Comparison of ENCODE assay signal across 8 cellular contexts in genomic region chr11:47270331-47271271, GRCh38. TPM values are rescaled to one million over a fixed set of nuclear protein-coding genes. Genes with fewer than 3 reads are reported as not detected.
DNase-seq lines count a peak whose midpoint lies in the region; ATAC-seq and TF ChIP-seq lines count a peak whose summit lies in the region.

No MANE protein-coding gene starts in this region.

- no peaks in the 10 kb centered on the region for H4K20me1 ChIP-seq in KMS-11 (ENCODE audit: insufficient read depth)

- DNase-seq in DMS 273 treated with DMSO at 0.1 percent for 48 hours (lab: John Stamatoyannopoulos, UW) (peak; percentile 14), T-cell (peak in 26 of 34 experiments; percentile 15 to 58 (median 28)), cerebellar cortex (ENCODE audit: low spot score) (peak; percentile 81), left lobe of liver (ENCODE audit: low spot score) (no peak), NCI-H1436 treated with DMSO at 0.1 percent for 48 hours (lab: John Stamatoyannopoulos, UW) (no peak)
- peak; percentile 22 for DNase-seq in stimulated activated naive CD4-positive, alpha-beta T cell treated with Interleukin-2 at 50 U/mL for 16 hours (lab: John Stamatoyannopoulos, UW)

- no peaks in the 10 kb centered on the region for H3K9me3 Mint-ChIP-seq in T-cell

- no peaks in the 10 kb centered on the region for H3K27me3 Mint-ChIP-seq in T-cell

- H3K4me2 ChIP-seq in KMS-11, result peak overlapping the region; percentile 68

- CTCF ChIA-PET in T-cell (lab: Charles Lee), result interaction anchor here (0.7 to 1.8 kb wide), 5 partner anchors 10 to 614 kb away, joined by 3 to 7 read pairs (median 3); no protein-coding TSS in a partner anchor

- peaks cover 56 to 64% (median 61%) of the 10 kb centered on the region in 3 donors for H3K4me1 Mint-ChIP-seq in T-cell

- peaks cover 42% of the 10 kb centered on the region for H3K4me1 ChIP-seq in KMS-11 (ENCODE audit: low read depth, poor library complexity, severe bottlenecking)

- H3K4me3 Mint-ChIP-seq in T-cell, result peak overlapping the region; percentile 85 to 89 (median 88)

- TF ChIP-seq CTCF in KMS-11 (conservative IDR thresholded peaks at IDR 0.05; ENCODE audit: low read depth, low read length), result no peak

- H3K27ac Mint-ChIP-seq in T-cell, result peak overlapping the region; percentile 81 to 82

- H3K4me3 ChIP-seq in KMS-11 (IDR thresholded peaks at IDR 0.05; ENCODE audit: insufficient read depth, low read depth, low read length), result no peak overlapping the region

- H3K36me3 ChIP-seq in KMS-11 (ENCODE audit: insufficient read depth), result no peaks in the 10 kb centered on the region

- ATAC-seq in T-cell (replicated peaks in 1 of 4) (no peak), left lobe of liver (peak; percentile 11), GM18907 (IDR thresholded peaks at IDR 0.05; ENCODE audit: unreplicated experiment) (no peak)

- POLR2A ChIA-PET in T-cell (lab: Charles Lee), result interaction anchor here (0.6 to 1.5 kb wide), 8 partner anchors 10 to 834 kb away, joined by 3 to 5 read pairs (median 3); no protein-coding TSS in a partner anchor

- peaks cover 30% of the 10 kb centered on the region for H3K79me2 ChIP-seq in KMS-11 (ENCODE audit: insufficient read depth, low read depth)

- peak overlapping the region; percentile 61; the same call in 1 of the 2 replicates for H3K9ac ChIP-seq in KMS-11

- peaks cover 10% of the 10 kb centered on the region for H3K36me3 Mint-ChIP-seq in T-cell

- H3K27me3 ChIP-seq in KMS-11 (ENCODE audit: insufficient read depth, low read depth), result no peaks in the 10 kb centered on the region

- H3K27ac ChIP-seq in KMS-11, result no peak overlapping the region

- H2AFZ ChIP-seq in KMS-11 (ENCODE audit: low read depth), result peak overlapping the region; percentile 83; the same call in 1 of the 2 replicates

RNA-seq across cellular contexts. Expression of gene MADD, which starts 0.7 kb away (rescaled TPM):
- total RNA-seq in T-cell, result 100 to 1,000 TPM; 116 to 189 (median 124) TPM
- 24.4 TPM for total RNA-seq in left lobe of liver

RNA-seq across cellular contexts. Expression of gene NR1H3, which starts 12.8 kb away (rescaled TPM):
- total RNA-seq in T-cell (10 to 100 TPM in 3 of 5 donors, 1 to 10 TPM in 2; 3.6 to 16.7 (median 11.7) TPM), left lobe of liver (94.0 TPM)

RNA-seq across cellular contexts. Expression of gene ACP2, which starts 22.0 kb away (rescaled TPM):
- 10 to 100 TPM; 16.2 to 26.8 (median 21.9) TPM for total RNA-seq in T-cell
- total RNA-seq in left lobe of liver, result 72.9 TPM

RNA-seq across cellular contexts. Expression of gene DDB2, which starts 55.8 kb away (rescaled TPM):
- 100 to 1,000 TPM in 3 of 5 donors, 10 to 100 TPM in 2; 55.0 to 136 (median 123) TPM for total RNA-seq in T-cell
- 15.4 TPM for total RNA-seq in left lobe of liver

Comparison
In these comparisons a context has a peak if more than half of its experiments do, and no peak if none do; other contexts are left out.
1. DNase-seq: peak in DMS 273 treated with DMSO at 0.1 percent for 48 hours (single experiment), T-cell (26 of 34), cerebellar cortex (single experiment) and stimulated activated naive CD4-positive, alpha-beta T cell treated with Interleukin-2 at 50 U/mL for 16 hours (single experiment); none in left lobe of liver (single experiment) and NCI-H1436 treated with DMSO at 0.1 percent for 48 hours (single experiment).